ENCODE assay signal across 19 cellular contexts in genomic region chr5:7372399-7372798, GRCh38. TPM values are rescaled to one million over a fixed set of nuclear protein-coding genes. Genes with fewer than 3 reads are reported as not detected.
A peak's percentile ranks its signal among the peaks of the same experiment; 100 is the strongest.
DNase-seq lines count a peak whose midpoint lies in the region; ATAC-seq and TF ChIP-seq lines count a peak whose summit lies in the region.
"Had no signal": no experiment of that assay in that cellular context is flagged by ENCODE, and none has a peak within 500 bp of the region (broad histone marks: within the 10 kb centered on the region; RNA-seq: fewer than 3 reads in every experiment).

No MANE protein-coding gene starts in this region.

- H3K36me3 Mint-ChIP-seq in activated naive CD8-positive, alpha-beta T cell treated with anti-CD3 and anti-CD28 coated beads, Interleukin-2, amount 10 ng/mL, durations not matched to agents 7 days and 5 days, result no peaks in the 10 kb centered on the region
- H3K36me3 Mint-ChIP-seq in activated naive CD8-positive, alpha-beta T cell treated with anti-CD3 and anti-CD28 coated beads for 36 hours, result no peaks in the 10 kb centered on the region
- H3K36me3 Mint-ChIP-seq in progenitor cell of endocrine pancreas (ENCODE audit: insufficient read depth), result no peaks in the 10 kb centered on the region

- peaks cover 9% of the 10 kb centered on the region for H3K9me3 Mint-ChIP-seq in activated naive CD8-positive, alpha-beta T cell treated with anti-CD3 and anti-CD28 coated beads, Interleukin-2, amount 10 ng/mL, durations not matched to agents 7 days and 5 days
- H3K9me3 Mint-ChIP-seq in activated naive CD8-positive, alpha-beta T cell treated with anti-CD3 and anti-CD28 coated beads for 36 hours, result peaks cover 6% of the 10 kb centered on the region
- H3K9me3 Mint-ChIP-seq in progenitor cell of endocrine pancreas (ENCODE audit: low read depth), result peaks cover 8% of the 10 kb centered on the region

- no peaks in the 10 kb centered on the region for H3K27me3 Mint-ChIP-seq in activated naive CD8-positive, alpha-beta T cell treated with anti-CD3 and anti-CD28 coated beads, Interleukin-2, amount 10 ng/mL, durations not matched to agents 7 days and 5 days
- H3K27me3 Mint-ChIP-seq in activated naive CD8-positive, alpha-beta T cell treated with anti-CD3 and anti-CD28 coated beads for 36 hours, result no peaks in the 10 kb centered on the region
- H3K27me3 Mint-ChIP-seq in progenitor cell of endocrine pancreas, result peaks cover 7% of the 10 kb centered on the region

- H3K4me1 Mint-ChIP-seq in activated naive CD8-positive, alpha-beta T cell treated with anti-CD3 and anti-CD28 coated beads, Interleukin-2, amount 10 ng/mL, durations not matched to agents 7 days and 5 days, result no peaks in the 10 kb centered on the region
- no peaks in the 10 kb centered on the region for H3K4me1 Mint-ChIP-seq in activated naive CD8-positive, alpha-beta T cell treated with anti-CD3 and anti-CD28 coated beads for 36 hours
- peaks cover 2% of the 10 kb centered on the region for H3K4me1 Mint-ChIP-seq in progenitor cell of endocrine pancreas (ENCODE audit: low read depth)

- POLR2A ChIA-PET in activated naive CD8-positive, alpha-beta T cell treated with anti-CD3 and anti-CD28 coated beads, Interleukin-2, amount 10 ng/mL, durations not matched to agents 7 days and 5 days (lab: Charles Lee), result no interaction called here

- H3K27ac Mint-ChIP-seq in activated naive CD8-positive, alpha-beta T cell treated with anti-CD3 and anti-CD28 coated beads, Interleukin-2, amount 10 ng/mL, durations not matched to agents 7 days and 5 days, result peak overlapping the region; percentile 34
- H3K27ac Mint-ChIP-seq in activated naive CD8-positive, alpha-beta T cell treated with anti-CD3 and anti-CD28 coated beads for 36 hours, result no peak overlapping the region
- H3K27ac Mint-ChIP-seq in progenitor cell of endocrine pancreas, result peak overlapping the region; percentile 63

- H3K4me3 Mint-ChIP-seq in activated naive CD8-positive, alpha-beta T cell treated with anti-CD3 and anti-CD28 coated beads, Interleukin-2, amount 10 ng/mL, durations not matched to agents 7 days and 5 days, result no peak overlapping the region
- no peak overlapping the region for H3K4me3 Mint-ChIP-seq in activated naive CD8-positive, alpha-beta T cell treated with anti-CD3 and anti-CD28 coated beads for 36 hours
- H3K4me3 Mint-ChIP-seq in progenitor cell of endocrine pancreas (ENCODE audit: low read depth), result no peak overlapping the region

- ATAC-seq in activated naive CD8-positive, alpha-beta T cell treated with anti-CD3 and anti-CD28 coated beads, Interleukin-2, amount 10 ng/mL, durations not matched to agents 7 days and 5 days (ENCODE audit: low read depth), result no peak
- ATAC-seq in esophagus mucosa, result peak; percentile 46
- ATAC-seq in GM21723 (IDR thresholded peaks at IDR 0.05; ENCODE audit: unreplicated experiment), result no peak
- no peak for ATAC-seq in GM21515 (IDR thresholded peaks at IDR 0.05; ENCODE audit: unreplicated experiment)
- ATAC-seq: PC-3 had no signal

- TF ChIP-seq CTCF in progenitor cell of endocrine pancreas (IDR thresholded peaks at IDR 0.05; ENCODE audit: unreplicated experiment), result no peak

- no peak for DNase-seq in activated naive CD8-positive, alpha-beta T cell treated with anti-CD3 and anti-CD28 coated beads, Interleukin-2, amount 10 ng/mL, durations not matched to agents 7 days and 5 days
- DNase-seq in activated naive CD8-positive, alpha-beta T cell treated with anti-CD3 and anti-CD28 coated beads for 36 hours, result no peak
- DNase-seq in progenitor cell of endocrine pancreas (ENCODE audit: low spot score, unreplicated experiment), result peak; percentile 31
- DNase-seq in stimulated activated CD4-positive, alpha-beta T cell treated with anti-CD3 and anti-CD28 coated beads, Interleukin-2, amount 100 ng/mL, for 24 hours, result no peak
- no peak for DNase-seq in NCI-H187 treated with DMSO at 0.1 percent for 48 hours (lab: John Stamatoyannopoulos, UW)
- DNase-seq: AML-193, DMS79 treated with DMSO at 0.1 percent for 48 hours, GOT3, KG1, NCI-H1105 treated with DMSO at 0.1 percent for 48 hours, NCI-H1694 treated with DMSO at 0.1 percent for 48 hours, NCI-H2227 treated with DMSO at 0.1 percent for 48 hours, NCI-H510A treated with DMSO at 0.1 percent for 48 hours, PC-3, RPMI8226, SIG-M5 had no signal

RNA-seq across cellular contexts. Expression of gene ADCY2, which starts 23.5 kb away (rescaled TPM):
- not detected for total RNA-seq in activated naive CD8-positive, alpha-beta T cell treated with anti-CD3 and anti-CD28 coated beads, Interleukin-2, amount 10 ng/mL, durations not matched to agents 7 days and 5 days
- total RNA-seq in activated naive CD8-positive, alpha-beta T cell treated with anti-CD3 and anti-CD28 coated beads for 36 hours, result not detected
- total RNA-seq in esophagus mucosa, result 0.12 TPM
- 4.5 and 8.7 TPM in 2 replicates for total RNA-seq in progenitor cell of endocrine pancreas
- total RNA-seq: PC-3 had no signal
